Comparison of ENCODE assay signal across 1 cellular context in genomic region chr12:100199347-100200136, GRCh38.
TF ChIP-seq lines count a peak whose summit lies in the region.

No MANE protein-coding gene starts in this region.

TF ChIP-seq in HEK293, 187 proteins besides CTCF, POLR2A, EP300 and RAD21 (continued from another document):
- peak; percentile 70 for TF ChIP-seq PRDM10 (tag by site-specific recombination; IDR thresholded peaks at IDR 0.05)
- peak; percentile 92 for TF ChIP-seq SP2 (tag by site-specific recombination; IDR thresholded peaks at IDR 0.05)
- TF ChIP-seq ZBTB26 (tag by site-specific recombination; optimal IDR thresholded peaks at IDR 0.05): peak; percentile 79
- TF ChIP-seq ZNF704 (tag by site-specific recombination; IDR thresholded peaks at IDR 0.05): no peak
- TF ChIP-seq HOXC10 (CRISPR knock-in tag; IDR thresholded peaks at IDR 0.05): no peak
- peak; percentile 81 for TF ChIP-seq GLIS1 (tag by site-specific recombination; IDR thresholded peaks at IDR 0.05)
- TF ChIP-seq ZNF600 (tag by site-specific recombination; IDR thresholded peaks at IDR 0.05): peak; percentile 76; the same call in 1 of the 2 replicates
- TF ChIP-seq ZBTB17 (tag by site-specific recombination; IDR thresholded peaks at IDR 0.05): peak; percentile 61; the same call in 1 of the 2 replicates
- TF ChIP-seq ZXDB (tag by site-specific recombination; IDR thresholded peaks at IDR 0.05): 0 out of 2 replicates have a peak, but pooled peaks have one; percentile 24
- TF ChIP-seq ZBTB11 (tag by site-specific recombination; conservative IDR thresholded peaks at IDR 0.05; ENCODE audit: low read depth): peak; percentile 77
- TF ChIP-seq PATZ1 (tag by site-specific recombination; IDR thresholded peaks at IDR 0.05): peak; percentile 93
- 0 out of 2 replicates have a peak, but pooled peaks have one; percentile 20 for TF ChIP-seq ZSCAN30 (tag by site-specific recombination; IDR thresholded peaks at IDR 0.05)
- peak; percentile 99 for TF ChIP-seq ZBTB6 (tag by site-specific recombination; IDR thresholded peaks at IDR 0.05)
- 0 out of 2 replicates have a peak, but pooled peaks have one; percentile 45 for TF ChIP-seq ZNF561 (tag by site-specific recombination; IDR thresholded peaks at IDR 0.05; ENCODE audit: borderline replicate concordance)
- TF ChIP-seq ZNF785 (tag by site-specific recombination; IDR thresholded peaks at IDR 0.05): no peak
- TF ChIP-seq ZNF521 (tag by site-specific recombination; IDR thresholded peaks at IDR 0.05): no peak
- peak; percentile 42; the same call in 1 of the 2 replicates for TF ChIP-seq KLF10 (tag by site-specific recombination; IDR thresholded peaks at IDR 0.05)
- peak; percentile 88; the same call in 1 of the 2 replicates for TF ChIP-seq ZSCAN5A (tag by site-specific recombination; IDR thresholded peaks at IDR 0.05)
- TF ChIP-seq GLIS2 (tag by site-specific recombination; IDR thresholded peaks at IDR 0.05): peak; percentile 88
- TF ChIP-seq ZNF501 (tag by site-specific recombination; IDR thresholded peaks at IDR 0.05): peak; percentile 51; the same call in 1 of the 2 replicates
- peak; percentile 0; the same call in 1 of the 2 replicates for TF ChIP-seq ZNF335 (tag by site-specific recombination; conservative IDR thresholded peaks at IDR 0.05)
- TF ChIP-seq SP3 (tag by site-specific recombination; IDR thresholded peaks at IDR 0.05): peak; percentile 69
- TF ChIP-seq RBAK (tag by site-specific recombination; IDR thresholded peaks at IDR 0.05): no peak
- peak; percentile 67 for TF ChIP-seq EGR2 (tag by site-specific recombination; IDR thresholded peaks at IDR 0.05; ENCODE audit: low read depth)
- no peak for TF ChIP-seq PBX3 (CRISPR knock-in tag; IDR thresholded peaks at IDR 0.05)
- TF ChIP-seq ZNF398 (tag by site-specific recombination; IDR thresholded peaks at IDR 0.05): peak; percentile 75; the same call in 1 of the 2 replicates
- TF ChIP-seq ZBTB48 (tag by site-specific recombination; IDR thresholded peaks at IDR 0.05): 0 out of 2 replicates have a peak, but pooled peaks have one; percentile 9
- TF ChIP-seq ZBTB20 (tag by site-specific recombination; IDR thresholded peaks at IDR 0.05): peak; percentile 99
TF ChIP-seq in HEK293: peak in this region for 35.
